In genomic region chr10:11499425-11500071, GRCh38 we compare ENCODE assay signal across 1 cellular context.
A peak's percentile ranks its signal among the peaks of the same experiment; 100 is the strongest.
TF ChIP-seq lines count a peak whose summit lies in the region.

No MANE protein-coding gene starts in this region.

TF ChIP-seq in K562, 482 proteins besides CTCF, POLR2A, EP300 and RAD21 (continued from another document and continues in another):
- TF ChIP-seq RNF219 (CRISPR knock-in tag; IDR thresholded peaks at IDR 0.05) (no peak), AFF4 (CRISPR knock-in tag; IDR thresholded peaks at IDR 0.05) (no peak), OTX1 (CRISPR knock-in tag; IDR thresholded peaks at IDR 0.05) (0 out of 2 replicates have a peak, but pooled peaks have one; percentile 36), SP1 (CRISPR knock-in tag; IDR thresholded peaks at IDR 0.05) (no peak), KAT8 (IDR thresholded peaks at IDR 0.05; ENCODE audit: low read depth) (no peak), HDAC3 (IDR thresholded peaks at IDR 0.05; ENCODE audit: borderline replicate concordance, partially characterized antibody) (peak; percentile 74), RFX5 (IDR thresholded peaks at IDR 0.05; ENCODE audit: low read depth, low read length) (no peak), ZFPM2 (CRISPR knock-in tag; IDR thresholded peaks at IDR 0.05) (no peak), STAG1 (CRISPR knock-in tag; IDR thresholded peaks at IDR 0.05; ENCODE audit: borderline replicate concordance) (no peak), PTBP1 (IDR thresholded peaks at IDR 0.05; ENCODE audit: low read depth, low read length) (no peak), PBX2 (CRISPR knock-in tag; IDR thresholded peaks at IDR 0.05; ENCODE audit: low read depth) (no peak), PBX2 (tag; conservative IDR thresholded peaks at IDR 0.05; ENCODE audit: low read depth) (peak; percentile 56), NFE2 (IDR thresholded peaks at IDR 0.05; ENCODE audit: low read depth) (no peak), KDM1A (IDR thresholded peaks at IDR 0.05) (peak; percentile 81 to 89), ZFP91 (CRISPR knock-in tag; IDR thresholded peaks at IDR 0.05) (no peak), PPARD (CRISPR knock-in tag; IDR thresholded peaks at IDR 0.05) (no peak), KAT2B (IDR thresholded peaks at IDR 0.05; ENCODE audit: low read depth, low read length) (no peak), ZNF639 (CRISPR knock-in tag; conservative IDR thresholded peaks at IDR 0.05 in 1 of 2, IDR thresholded peaks at IDR 0.05 in 1 of 2) (peak in 1 of 2 experiments; percentile 26; a peak in 1 of 4 replicates), TEAD2 (tag; IDR thresholded peaks at IDR 0.05) (no peak), YY1 (IDR thresholded peaks at IDR 0.05; ENCODE audit: borderline replicate concordance in 1 of 3, control insufficient read depth in 1 of 3, extremely low read depth in 1 of 3, insufficient read depth in 3 of 3, insufficient read length in 1 of 3, insufficient replicate concordance in 2 of 3, low read depth in 1 of 3, low read length in 2 of 3) (no peak), ZNF224 (CRISPR knock-in tag; IDR thresholded peaks at IDR 0.05) (no peak), ERF (CRISPR knock-in tag; IDR thresholded peaks at IDR 0.05) (no peak), ZNF511 (CRISPR knock-in tag; IDR thresholded peaks at IDR 0.05) (no peak), IFI16 (CRISPR knock-in tag; IDR thresholded peaks at IDR 0.05) (no peak), ETS1 (conservative IDR thresholded peaks at IDR 0.05; ENCODE audit: control insufficient read depth, low read depth, low read length) (no peak), RBM34 (IDR thresholded peaks at IDR 0.05; ENCODE audit: borderline replicate concordance, insufficient read depth, low read length) (no peak), MAFK (IDR thresholded peaks at IDR 0.05; ENCODE audit: low read length) (no peak; the same call in 1 of the 2 replicates), NFATC3 (IDR thresholded peaks at IDR 0.05) (no peak), NRF1 (conservative IDR thresholded peaks at IDR 0.05 in 1 of 2, IDR thresholded peaks at IDR 0.05 in 1 of 2) (0 out of 4 replicates have a peak, but pooled peaks of 1 of the 2 experiments have one; percentile 3), BDP1 (IDR thresholded peaks at IDR 0.05; ENCODE audit: insufficient read depth, insufficient read length) (no peak), MXD1 (CRISPR knock-in tag; IDR thresholded peaks at IDR 0.05; ENCODE audit: borderline replicate concordance, poor library complexity, severe bottlenecking) (no peak), IRF2 (CRISPR knock-in tag; IDR thresholded peaks at IDR 0.05) (no peak), ZNF274 (IDR thresholded peaks at IDR 0.05; ENCODE audit: borderline replicate concordance, low read depth, low read length) (no peak), ZSCAN32 (CRISPR knock-in tag; IDR thresholded peaks at IDR 0.05) (no peak), CSDE1 (IDR thresholded peaks at IDR 0.05) (no peak), CBX8 (IDR thresholded peaks at IDR 0.05; ENCODE audit: borderline replicate concordance, extremely low read depth, low read depth, low read length, poor library complexity, severe bottlenecking) (no peak), ZNF589 (CRISPR knock-in tag; IDR thresholded peaks at IDR 0.05; ENCODE audit: low read depth) (peak; percentile 78; the same call in 1 of the 2 replicates), TAL1 (IDR thresholded peaks at IDR 0.05) (peak; percentile 93), RERE (CRISPR knock-in tag; IDR thresholded peaks at IDR 0.05; ENCODE audit: borderline replicate concordance) (no peak), CHD2 (IDR thresholded peaks at IDR 0.05; ENCODE audit: low read depth, low read length) (no peak), ZNF239 (CRISPR knock-in tag; IDR thresholded peaks at IDR 0.05) (no peak), ZNF785 (CRISPR knock-in tag; IDR thresholded peaks at IDR 0.05) (no peak)
